2 cellular contexts compared by ENCODE assay signal in genomic region chr1:161257109-161257508, GRCh38.
TF ChIP-seq lines count a peak whose summit lies in the region.

No MANE protein-coding gene starts in this region.

TF ChIP-seq in A549, 52 proteins besides CTCF, POLR2A, EP300 and RAD21:
- TF ChIP-seq MAFK (IDR thresholded peaks at IDR 0.05; ENCODE audit: partially characterized antibody) = peak; percentile 36

TF ChIP-seq in K562, 482 proteins besides CTCF, POLR2A, EP300 and RAD21:
- TF ChIP-seq CBX3 (IDR thresholded peaks at IDR 0.05; ENCODE audit: borderline replicate concordance in 1 of 2, low read length in 2 of 2) (peak in 1 of 2 experiments; percentile 82; a peak in 1 of 3 replicates), CBX5 (IDR thresholded peaks at IDR 0.05; ENCODE audit: borderline replicate concordance, low read depth) (peak; percentile 87; the same call in 1 of the 2 replicates), TRIM28 (IDR thresholded peaks at IDR 0.05) (peak; percentile 83), ELF2 (CRISPR knock-in tag; IDR thresholded peaks at IDR 0.05) (0 out of 2 replicates have a peak, but pooled peaks have one; percentile 56), CBX1 (IDR thresholded peaks at IDR 0.05; ENCODE audit: low read depth) (peak; percentile 63; the same call in 1 of the 2 replicates)
